ENCODE assay signal across 12 cellular contexts in genomic region chr15:31598620-31599019, GRCh38.
DNase-seq lines count a peak whose midpoint lies in the region; ATAC-seq and TF ChIP-seq lines count a peak whose summit lies in the region.
"Had no signal": no experiment of that assay in that cellular context is flagged by ENCODE, and none has a peak within 500 bp of the region (broad histone marks: within the 10 kb centered on the region; RNA-seq: fewer than 3 reads in every experiment).

No MANE protein-coding gene starts in this region.

- H3K36me3 Mint-ChIP-seq in immature natural killer cell: no peaks in the 10 kb centered on the region
- H3K36me3 Mint-ChIP-seq in activated CD8-positive, alpha-beta T cell treated with anti-CD3 and anti-CD28 coated beads for 36 hours (ENCODE audit: low read depth): no peaks in the 10 kb centered on the region

- peak overlapping the region in 2 of 6 donors; percentile 52 to 54 for H3K27ac Mint-ChIP-seq in immature natural killer cell
- no peak overlapping the region for H3K27ac Mint-ChIP-seq in activated CD8-positive, alpha-beta T cell treated with anti-CD3 and anti-CD28 coated beads for 36 hours

- CTCF ChIA-PET in activated CD8-positive, alpha-beta T cell treated with anti-CD3 and anti-CD28 coated beads for 36 hours (lab: Charles Lee): no interaction called here

- peaks cover 1 to 10% (median 1%) of the 10 kb centered on the region in 3 donors for H3K27me3 Mint-ChIP-seq in immature natural killer cell (ENCODE audit: low read depth in 3 of 3)
- H3K27me3 Mint-ChIP-seq in activated CD8-positive, alpha-beta T cell treated with anti-CD3 and anti-CD28 coated beads for 36 hours: peaks cover 13% of the 10 kb centered on the region

- H3K27ac ChIP-seq in cardiac muscle cell (peak overlapping the region; percentile 69), RWPE2 (ENCODE audit: poor library complexity, severe bottlenecking) (no peak overlapping the region)
- H3K27ac ChIP-seq: upper lobe of left lung had no signal

- peaks cover 15 to 22% of the 10 kb centered on the region in 2 donors for H3K4me1 Mint-ChIP-seq in immature natural killer cell
- H3K4me1 Mint-ChIP-seq in activated CD8-positive, alpha-beta T cell treated with anti-CD3 and anti-CD28 coated beads for 36 hours (ENCODE audit: low read depth): no peaks in the 10 kb centered on the region

- H3K9me3 Mint-ChIP-seq in immature natural killer cell: peaks cover 0 to 1% (median 0%) of the 10 kb centered on the region in 6 donors
- H3K9me3 Mint-ChIP-seq in activated CD8-positive, alpha-beta T cell treated with anti-CD3 and anti-CD28 coated beads for 36 hours: no peaks in the 10 kb centered on the region

- H3K4me1 ChIP-seq in cardiac muscle cell (ENCODE audit: low read depth) (peaks cover 11% of the 10 kb centered on the region), RWPE2 (ENCODE audit: insufficient read depth, poor library complexity, severe bottlenecking) (no peaks in the 10 kb centered on the region)

- H3K36me3 ChIP-seq in cardiac muscle cell (no peaks in the 10 kb centered on the region), RWPE2 (ENCODE audit: low read depth) (no peaks in the 10 kb centered on the region)
- H3K36me3 ChIP-seq: MG63, upper lobe of left lung had no signal

- peak; percentile 93 for ATAC-seq in RWPE2 (ENCODE audit: low read depth)
- ATAC-seq in activated CD8-positive, alpha-beta T cell treated with anti-CD3 and anti-CD28 coated beads for 36 hours: no peak

- peak overlapping the region; percentile 55 to 76 (median 66) for H3K4me3 Mint-ChIP-seq in immature natural killer cell
- no peak overlapping the region for H3K4me3 Mint-ChIP-seq in activated CD8-positive, alpha-beta T cell treated with anti-CD3 and anti-CD28 coated beads for 36 hours

- H3K9me3 ChIP-seq in cardiac muscle cell (ENCODE audit: low read depth): no peaks in the 10 kb centered on the region
- no peaks in the 10 kb centered on the region for H3K9me3 ChIP-seq in RWPE2 (ENCODE audit: severe bottlenecking)
- H3K9me3 ChIP-seq: MG63 had no signal

- no peaks in the 10 kb centered on the region for H3K27me3 ChIP-seq in cardiac muscle cell
- H3K27me3 ChIP-seq in RWPE2 (ENCODE audit: insufficient read depth, poor library complexity, severe bottlenecking): no peaks in the 10 kb centered on the region
- H3K27me3 ChIP-seq: MG63, upper lobe of left lung had no signal

- TF ChIP-seq CTCF in cardiac muscle cell (IDR thresholded peaks at IDR 0.05; ENCODE audit: low read depth, low read length) (no peak), RWPE2 (IDR thresholded peaks at IDR 0.05; ENCODE audit: poor library complexity, severe bottlenecking) (no peak)
- no peak for TF ChIP-seq CTCF in activated CD8-positive, alpha-beta T cell treated with anti-CD3 and anti-CD28 coated beads for 36 hours (IDR thresholded peaks at IDR 0.05)

- H3K4me3 ChIP-seq in cardiac muscle cell (no peak overlapping the region), RWPE2 (ENCODE audit: severe bottlenecking) (no peak overlapping the region)
- H3K4me3 ChIP-seq: MG63, upper lobe of left lung had no signal

- POLR2A ChIA-PET in activated CD8-positive, alpha-beta T cell treated with anti-CD3 and anti-CD28 coated beads for 36 hours (lab: Charles Lee): no interaction called here

- peak in 1 of 2 donors; percentile 71 for DNase-seq in cardiac muscle cell (ENCODE audit: low read depth in 1 of 2, low spot score in 1 of 2)
- DNase-seq in cardiac septum (ENCODE audit: low spot score): no peak
- peak; percentile 79 for DNase-seq in RWPE2 (ENCODE audit: low spot score)
- peak; percentile 41 for DNase-seq in immature natural killer cell
- DNase-seq in MV-4-11 (lab: John Stamatoyannopoulos, UW): no peak
- DNase-seq in cortex of kidney (lab: John Stamatoyannopoulos, UW): no peak
- no peak for DNase-seq in activated naive CD4-positive, alpha-beta T cell treated with Interleukin-2 at 50 U/mL for 16 hours
- no peak for DNase-seq in activated CD8-positive, alpha-beta T cell treated with anti-CD3 and anti-CD28 coated beads for 36 hours
- DNase-seq: amniotic stem cell, foreskin fibroblast, MG63 had no signal

- intact Hi-C loops in cardiac septum (cut with DNase I): no loop called here
- intact Hi-C loops in activated CD8-positive, alpha-beta T cell treated with anti-CD3 and anti-CD28 coated beads for 36 hours (cut with micrococcal nuclease): no loop called here

Comparison
In these comparisons a context has a peak if more than half of its experiments do, and no peak if none do; other contexts are left out.
1. DNase-seq: peak in RWPE2 (single experiment) and immature natural killer cell (3 of 3); none in cardiac septum (single experiment), MV-4-11 (single experiment), cortex of kidney (single experiment), activated naive CD4-positive, alpha-beta T cell treated with Interleukin-2 at 50 U/mL for 16 hours (single experiment) and activated CD8-positive, alpha-beta T cell treated with anti-CD3 and anti-CD28 coated beads for 36 hours (single experiment).